Comparison of ENCODE assay signal across 10 cellular contexts in the genomic region with DNA sequence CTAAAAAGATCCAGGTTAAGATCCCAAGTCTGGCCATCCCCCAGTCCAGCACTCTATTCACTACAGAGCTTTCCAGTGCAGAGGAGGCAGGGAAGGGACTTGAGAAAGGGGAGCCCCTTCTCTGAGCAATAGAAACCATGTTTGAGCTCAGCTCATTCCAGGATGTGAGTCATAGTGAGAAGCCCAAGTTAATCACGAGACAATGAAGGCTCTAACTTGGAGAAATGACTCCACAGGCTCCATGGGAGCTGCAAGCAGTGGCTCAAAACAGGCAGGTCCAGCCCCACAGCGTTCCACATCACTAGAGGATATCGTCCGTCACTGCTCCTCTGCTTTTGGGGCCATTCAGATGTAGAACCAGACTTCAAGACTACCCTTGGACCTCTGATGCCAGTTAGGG. TPM values are rescaled to one million over a fixed set of nuclear protein-coding genes. Genes with fewer than 3 reads are reported as not detected.
A peak's percentile ranks its signal among the peaks of the same experiment; 100 is the strongest.
DNase-seq lines count a peak whose midpoint lies in the region; ATAC-seq and TF ChIP-seq lines count a peak whose summit lies in the region.
"Had no signal": no experiment of that assay in that cellular context is flagged by ENCODE, and none has a peak within 500 bp of the region (broad histone marks: within the 10 kb centered on the region; RNA-seq: fewer than 3 reads in every experiment).

No MANE protein-coding gene starts in this region.

- intact Hi-C loops in activated naive CD4-positive, alpha-beta T cell treated with anti-CD3 and anti-CD28 coated beads for 36 hours (cut with micrococcal nuclease), result loop anchor here (1.0 to 2.0 kb wide), 3 partner anchors 50 to 70 kb away; no protein-coding TSS in a partner anchor
- intact Hi-C loops in upper lobe of right lung (cut with DNase I) (no loop called here), transverse colon (cut with DNase I; ENCODE audit: low total_unique reads) (no loop called here)

- no peaks in the 10 kb centered on the region for H3F3A ChIP-seq in MM.1S (ENCODE audit: insufficient read depth, low read length)

- H3K9me3 Mint-ChIP-seq in activated naive CD4-positive, alpha-beta T cell treated with anti-CD3 and anti-CD28 coated beads for 36 hours, result peaks cover 18% of the 10 kb centered on the region

- TF ChIP-seq POLR2A in transverse colon (IDR thresholded peaks at IDR 0.05), result no peak

- H3K4me1 Mint-ChIP-seq in activated naive CD4-positive, alpha-beta T cell treated with anti-CD3 and anti-CD28 coated beads for 36 hours (ENCODE audit: low read depth), result peaks cover 22% of the 10 kb centered on the region

- DNase-seq in activated naive CD4-positive, alpha-beta T cell treated with anti-CD3 and anti-CD28 coated beads for 36 hours, result peak; percentile 59
- no peak for DNase-seq in activated naive CD4-positive, alpha-beta T cell treated with Interleukin-2 at 50 U/mL for 16 hours
- peak; percentile 88 to 93 for DNase-seq in fibroblast of lung (ENCODE audit: low read depth in 2 of 2)
- DNase-seq in stimulated activated naive CD8-positive, alpha-beta T cell treated with anti-CD3 and anti-CD28 coated beads, Interleukin-15, Interleukin-2, amounts not matched to agents 100 U/mL and 50 U/mL, for 24 hours, result no peak
- no peak for DNase-seq in upper lobe of right lung
- no peak for DNase-seq in transverse colon
- no peak for DNase-seq in MM.1S
- DNase-seq: thyroid gland had no signal

- in situ Hi-C loops in transverse colon (cut with MboI; ENCODE audit: low pct_ligation_motif_present in 1 of 4, low pct_unique_long_range_greater_than_20kb in 1 of 4, low sequenced_read_pairs in 3 of 4), result no loop called here

- H3K4me3 ChIP-seq in fibroblast of lung (replicated peaks in 1 of 4; ENCODE audit: control extremely low read depth in 1 of 4, insufficient read depth in 1 of 4, low read depth in 3 of 4, low read length in 4 of 4), result no peak overlapping the region
- no peak overlapping the region for H3K4me3 ChIP-seq in upper lobe of right lung
- H3K4me3 ChIP-seq in transverse colon, result no peak overlapping the region
- no peak overlapping the region for H3K4me3 ChIP-seq in MM.1S (ENCODE audit: low read length)
- H3K4me3 ChIP-seq: skin epidermis, thyroid gland had no signal

- H3K27ac ChIP-seq in fibroblast of lung (ENCODE audit: insufficient read depth, low read length) (peak overlapping the region; percentile 84), upper lobe of right lung (no peak overlapping the region), transverse colon (no peak overlapping the region), MM.1S (ENCODE audit: low read length) (no peak overlapping the region)
- H3K27ac ChIP-seq: thyroid gland had no signal

- H3K9ac ChIP-seq in fibroblast of lung (ENCODE audit: insufficient read depth, low read length) (no peak overlapping the region), MM.1S (ENCODE audit: low read length) (no peak overlapping the region)

- 56 to 59% methylated on average over 4 of the region's 4 CpGs for WGBS in transverse colon (ENCODE audit: low coverage in 1 of 2), 2 donors

- peaks cover 37% of the 10 kb centered on the region for H3K27me3 Mint-ChIP-seq in activated naive CD4-positive, alpha-beta T cell treated with anti-CD3 and anti-CD28 coated beads for 36 hours (ENCODE audit: low read depth)

- H3K9me2 ChIP-seq in MM.1S (replicated peaks; ENCODE audit: insufficient read depth, low read length), result no peaks in the 10 kb centered on the region

- H3K27ac Mint-ChIP-seq in activated naive CD4-positive, alpha-beta T cell treated with anti-CD3 and anti-CD28 coated beads for 36 hours, result no peak overlapping the region

- H3K36me3 Mint-ChIP-seq in activated naive CD4-positive, alpha-beta T cell treated with anti-CD3 and anti-CD28 coated beads for 36 hours (ENCODE audit: low read depth), result peaks cover 3% of the 10 kb centered on the region

- ATAC-seq in SK-N-SH treated with all-trans-retinoic acid at 6 μM for 48 hours (peak; percentile 90), upper lobe of right lung (no peak)
- ATAC-seq in stimulated activated naive CD8-positive, alpha-beta T cell treated with anti-CD3 and anti-CD28 coated beads, Interleukin-15, Interleukin-2, amounts not matched to agents 100 U/mL and 50 U/mL, for 24 hours, result peak; percentile 85

- H3K4me3 Mint-ChIP-seq in activated naive CD4-positive, alpha-beta T cell treated with anti-CD3 and anti-CD28 coated beads for 36 hours, result no peak overlapping the region

- H3K4me1 ChIP-seq in fibroblast of lung (ENCODE audit: control insufficient read depth, extremely low read depth, insufficient read depth, low read length) (peaks cover 12% of the 10 kb centered on the region), upper lobe of right lung (no peaks in the 10 kb centered on the region), transverse colon (no peaks in the 10 kb centered on the region), MM.1S (ENCODE audit: low read length) (no peaks in the 10 kb centered on the region)
- H3K4me1 ChIP-seq: thyroid gland had no signal

- H3K9me3 ChIP-seq in fibroblast of lung (ENCODE audit: control insufficient read depth, insufficient read depth, low read depth, low read length) (no peaks in the 10 kb centered on the region), upper lobe of right lung (peaks cover 12% of the 10 kb centered on the region), transverse colon (peaks cover 5 to 27% of the 10 kb centered on the region in 2 donors), MM.1S (replicated peaks; ENCODE audit: insufficient read depth, low read length) (no peaks in the 10 kb centered on the region)

- H3K36me3 ChIP-seq in fibroblast of lung (ENCODE audit: control insufficient read depth, insufficient read depth, low read length) (no peaks in the 10 kb centered on the region), upper lobe of right lung (no peaks in the 10 kb centered on the region), transverse colon (no peaks in the 10 kb centered on the region), MM.1S (replicated peaks; ENCODE audit: insufficient read depth, low read length) (no peaks in the 10 kb centered on the region)
- H3K36me3 ChIP-seq: thyroid gland had no signal

- H3K79me2 ChIP-seq in fibroblast of lung (ENCODE audit: control insufficient read depth, insufficient read depth, low read length), result no peaks in the 10 kb centered on the region
- no peaks in the 10 kb centered on the region for H3K79me2 ChIP-seq in MM.1S (ENCODE audit: low read length)

- H3K27me3 ChIP-seq in fibroblast of lung (ENCODE audit: control insufficient read depth, insufficient read depth, low read length) (no peaks in the 10 kb centered on the region), upper lobe of right lung (no peaks in the 10 kb centered on the region), transverse colon (peaks cover 17% of the 10 kb centered on the region), MM.1S (replicated peaks; ENCODE audit: insufficient read depth, low read length) (peaks cover 100% of the 10 kb centered on the region)
- H3K27me3 ChIP-seq: thyroid gland had no signal

- TF ChIP-seq CTCF in fibroblast of lung (conservative IDR thresholded peaks at IDR 0.05 in 1 of 2, IDR thresholded peaks at IDR 0.05 in 1 of 2; ENCODE audit: low read depth in 1 of 2, low read length in 2 of 2) (no peak), upper lobe of right lung (IDR thresholded peaks at IDR 0.05) (no peak), transverse colon (IDR thresholded peaks at IDR 0.05) (no peak), MM.1S (IDR thresholded peaks at IDR 0.05; ENCODE audit: low read length) (no peak)

- H2AFZ ChIP-seq in fibroblast of lung (ENCODE audit: low read length), result peak overlapping the region; percentile 83
- no peak overlapping the region for H2AFZ ChIP-seq in MM.1S (ENCODE audit: low read length)

- TF ChIP-seq EP300 in transverse colon (IDR thresholded peaks at IDR 0.05; ENCODE audit: low read depth), result no peak

- H4K20me1 ChIP-seq in fibroblast of lung (ENCODE audit: control insufficient read depth, extremely low read depth, insufficient read depth, low read length) (no peaks in the 10 kb centered on the region), MM.1S (ENCODE audit: insufficient read depth, low read length) (no peaks in the 10 kb centered on the region)

- CTCF ChIA-PET in activated naive CD4-positive, alpha-beta T cell treated with anti-CD3 and anti-CD28 coated beads for 36 hours (lab: Charles Lee), result interaction anchor here (0.9 to 1.6 kb wide), 3 partner anchors 65 to 214 kb away, joined by 3 to 5 read pairs (median 4); no protein-coding TSS in a partner anchor

- no peak overlapping the region for H3K4me2 ChIP-seq in fibroblast of lung (ENCODE audit: extremely low read depth, insufficient read depth, low read length)
- no peak overlapping the region for H3K4me2 ChIP-seq in MM.1S (ENCODE audit: low read depth, low read length)

TF ChIP-seq in SK-N-SH treated with all-trans-retinoic acid at 6 μM for 48 hours, 23 proteins besides CTCF, POLR2A, EP300 and RAD21:
- TF ChIP-seq ZFP30 (CRISPR knock-in tag; IDR thresholded peaks at IDR 0.05) (no peak), CSDC2 (CRISPR knock-in tag; IDR thresholded peaks at IDR 0.05) (no peak)

RNA-seq across cellular contexts. Expression of a gene that starts 59.1 kb away (rescaled TPM):
- under 1 TPM; 0.57 to 0.69 TPM for total RNA-seq in activated naive CD4-positive, alpha-beta T cell treated with anti-CD3 and anti-CD28 coated beads for 36 hours
- total RNA-seq in fibroblast of lung, result 44.2 and 79.9 TPM in 2 replicates
- polyA plus RNA-seq in fibroblast of lung, result 94.9 and 156 TPM in 2 replicates
- polyA plus RNA-seq in fibroblast of lung (2012), result 142 and 220 TPM in 2 replicates
- 38.9 and 62.1 TPM in 2 replicates for polyA minus RNA-seq in fibroblast of lung (ENCODE audit: low replicate concordance)
- 73.6 TPM for total RNA-seq in upper lobe of right lung
- 100 to 1,000 TPM in 1 of 4 donors, 10 to 100 TPM in 3; 74.3 to 126 (median 85.9) TPM for total RNA-seq in transverse colon

Comparison
In these comparisons a context has a peak if more than half of its experiments do, and no peak if none do; other contexts are left out.
1. DNase-seq: peak in activated naive CD4-positive, alpha-beta T cell treated with anti-CD3 and anti-CD28 coated beads for 36 hours (single experiment) and fibroblast of lung (2 of 2); none in activated naive CD4-positive, alpha-beta T cell treated with Interleukin-2 at 50 U/mL for 16 hours (single experiment), stimulated activated naive CD8-positive, alpha-beta T cell treated with anti-CD3 and anti-CD28 coated beads, Interleukin-15, Interleukin-2, amounts not matched to agents 100 U/mL and 50 U/mL, for 24 hours (single experiment), upper lobe of right lung (single experiment), transverse colon (single experiment) and MM.1S (single experiment).
2. RNA of a gene that starts 59.1 kb away (total RNA-seq): 74.3 to 126 TPM in transverse colon, 44.2 to 79.9 TPM in fibroblast of lung and 73.6 TPM in upper lobe of right lung (single experiment); 0.57 to 0.69 TPM in activated naive CD4-positive, alpha-beta T cell treated with anti-CD3 and anti-CD28 coated beads for 36 hours; every median in the first group is over 10 times any median in the second.